ENCODE assay signal across 16 cellular contexts in genomic region chr17:57020208-57020607, GRCh38. TPM values are rescaled to one million over a fixed set of nuclear protein-coding genes. Genes with fewer than 3 reads are reported as not detected.
A peak's percentile ranks its signal among the peaks of the same experiment; 100 is the strongest.
DNase-seq lines count a peak whose midpoint lies in the region; ATAC-seq and TF ChIP-seq lines count a peak whose summit lies in the region.
"Had no signal": no experiment of that assay in that cellular context is flagged by ENCODE, and none has a peak within 500 bp of the region (broad histone marks: within the 10 kb centered on the region; RNA-seq: fewer than 3 reads in every experiment).

No MANE protein-coding gene starts in this region.

- no peak overlapping the region for H3K27ac ChIP-seq in GM23338 (ENCODE audit: low read depth)
- H3K27ac ChIP-seq in endodermal cell (ENCODE audit: low read depth, low read length), result no peak overlapping the region
- H3K27ac ChIP-seq: BLaER1 treated with 17β-estradiol and CSF1 and Interleukin-3, amounts not matched to agents 10 nM and 100 nM had no signal

- 86 to 88% methylated on average over 3 of the region's 3 CpGs for WGBS in endodermal cell (ENCODE audit: insufficient coverage in 1 of 2, insufficient read length in 1 of 2), 2 experiments

- no peak overlapping the region for H3K27ac Mint-ChIP-seq in GM23338
- no peak overlapping the region for H3K27ac Mint-ChIP-seq in endodermal cell
- H3K27ac Mint-ChIP-seq in activated naive CD4-positive, alpha-beta T cell treated with anti-CD3 and anti-CD28 coated beads, Interleukin-2, amount 10 ng/mL, durations not matched to agents 7 days and 5 days, result no peak overlapping the region
- H3K27ac Mint-ChIP-seq: B cell; CD4-positive, alpha-beta T cell; CD8-positive, alpha-beta T cell had no signal

- no peaks in the 10 kb centered on the region for H4K20me1 ChIP-seq in GM23338 (replicated peaks; ENCODE audit: insufficient read depth)
- H4K20me1 ChIP-seq: BLaER1 treated with 17β-estradiol and CSF1 and Interleukin-3, amounts not matched to agents 10 nM and 100 nM had no signal

- H3K4me1 Mint-ChIP-seq in GM23338 (peaks cover 32% of the 10 kb centered on the region), endodermal cell (peaks cover 39% of the 10 kb centered on the region)
- no peaks in the 10 kb centered on the region for H3K4me1 Mint-ChIP-seq in activated naive CD4-positive, alpha-beta T cell treated with anti-CD3 and anti-CD28 coated beads, Interleukin-2, amount 10 ng/mL, durations not matched to agents 7 days and 5 days

- no peak for ATAC-seq in GM23338
- ATAC-seq: CD8-positive, alpha-beta T cell had no signal

- no peak for DNase-seq in GM23338 (ENCODE audit: low spot score)
- peak; percentile 22 for DNase-seq in OCI-M1 (lab: John Stamatoyannopoulos, UW)
- no peak for DNase-seq in endodermal cell
- no peak for DNase-seq in NCI-H446 (lab: John Stamatoyannopoulos, UW)
- no peak for DNase-seq in NCI-H345 (lab: John Stamatoyannopoulos, UW)
- DNase-seq in activated naive CD4-positive, alpha-beta T cell treated with anti-CD3 and anti-CD28 coated beads, Interleukin-2, amount 10 ng/mL, durations not matched to agents 7 days and 5 days, result no peak
- DNase-seq: 8988T; AML-193; Caco-2; Calu3; CD4-positive, alpha-beta T cell; CD8-positive, alpha-beta T cell; DMS79 treated with DMSO at 0.1 percent for 48 hours; GF-D8 had no signal

- CTCF ChIA-PET in activated naive CD4-positive, alpha-beta T cell treated with anti-CD3 and anti-CD28 coated beads, Interleukin-2, amount 10 ng/mL, durations not matched to agents 7 days and 5 days (lab: Charles Lee), result no interaction called here

- H3K36me3 ChIP-seq in GM23338 (ENCODE audit: insufficient read depth), result peaks cover 3% of the 10 kb centered on the region; the same call in 1 of the 2 replicates
- H3K36me3 ChIP-seq in endodermal cell (ENCODE audit: control insufficient read depth, insufficient read depth, low read length), result no peaks in the 10 kb centered on the region
- H3K36me3 ChIP-seq: BLaER1 treated with 17β-estradiol and CSF1 and Interleukin-3, amounts not matched to agents 10 nM and 100 nM had no signal

- H3K4me3 Mint-ChIP-seq in GM23338 (no peak overlapping the region), endodermal cell (no peak overlapping the region)
- no peak overlapping the region for H3K4me3 Mint-ChIP-seq in activated naive CD4-positive, alpha-beta T cell treated with anti-CD3 and anti-CD28 coated beads, Interleukin-2, amount 10 ng/mL, durations not matched to agents 7 days and 5 days
- H3K4me3 Mint-ChIP-seq: B cell; CD4-positive, alpha-beta T cell; CD8-positive, alpha-beta T cell had no signal

- H3K4me2 ChIP-seq in GM23338, result no peak overlapping the region
- H3K4me2 ChIP-seq: BLaER1 treated with 17β-estradiol and CSF1 and Interleukin-3, amounts not matched to agents 10 nM and 100 nM had no signal

- H2AFZ ChIP-seq in GM23338, result peak overlapping the region; percentile 39

- no peak overlapping the region for H3K4me3 ChIP-seq in GM23338
- H3K4me3 ChIP-seq in endodermal cell (ENCODE audit: low read length), result peak overlapping the region; percentile 45
- H3K4me3 ChIP-seq: BLaER1 treated with 17β-estradiol and CSF1 and Interleukin-3, amounts not matched to agents 10 nM and 100 nM had no signal

- H3K9me3 Mint-ChIP-seq in GM23338 (peaks cover 31% of the 10 kb centered on the region), endodermal cell (peaks cover 27% of the 10 kb centered on the region)
- H3K9me3 Mint-ChIP-seq in activated naive CD4-positive, alpha-beta T cell treated with anti-CD3 and anti-CD28 coated beads, Interleukin-2, amount 10 ng/mL, durations not matched to agents 7 days and 5 days, result no peaks in the 10 kb centered on the region
- H3K9me3 Mint-ChIP-seq: CD8-positive, alpha-beta T cell had no signal

- peaks cover 8% of the 10 kb centered on the region for H3K9me2 ChIP-seq in GM23338 (ENCODE audit: insufficient read depth)

- TF ChIP-seq CTCF in GM23338 (conservative IDR thresholded peaks at IDR 0.05; ENCODE audit: low read depth in 2 of 2) (no peak), endodermal cell (conservative IDR thresholded peaks at IDR 0.05) (no peak)

- no peak overlapping the region for H3K9ac ChIP-seq in endodermal cell (ENCODE audit: extremely low read depth, low read length, poor library complexity, severe bottlenecking)
- H3K9ac ChIP-seq: BLaER1 treated with 17β-estradiol and CSF1 and Interleukin-3, amounts not matched to agents 10 nM and 100 nM had no signal

- H3K36me3 Mint-ChIP-seq in GM23338 (ENCODE audit: low read depth) (peaks cover 9% of the 10 kb centered on the region), endodermal cell (ENCODE audit: low read depth) (no peaks in the 10 kb centered on the region)
- H3K36me3 Mint-ChIP-seq in activated naive CD4-positive, alpha-beta T cell treated with anti-CD3 and anti-CD28 coated beads, Interleukin-2, amount 10 ng/mL, durations not matched to agents 7 days and 5 days, result no peaks in the 10 kb centered on the region
- H3K36me3 Mint-ChIP-seq: CD8-positive, alpha-beta T cell had no signal

- H3F3A ChIP-seq in GM23338 (replicated peaks; ENCODE audit: low read depth), result 0 out of 2 replicates have a peak, but pooled peaks cover 3% of the 10 kb centered on the region

- no peaks in the 10 kb centered on the region for H3K79me2 ChIP-seq in GM23338 (replicated peaks; ENCODE audit: insufficient read depth)

- H3K27me3 Mint-ChIP-seq in GM23338 (ENCODE audit: insufficient read depth, low read depth, poor library complexity) (peaks cover 7% of the 10 kb centered on the region), endodermal cell (ENCODE audit: insufficient read depth) (peaks cover 3% of the 10 kb centered on the region)
- peaks cover 42% of the 10 kb centered on the region for H3K27me3 Mint-ChIP-seq in activated naive CD4-positive, alpha-beta T cell treated with anti-CD3 and anti-CD28 coated beads, Interleukin-2, amount 10 ng/mL, durations not matched to agents 7 days and 5 days

- H3K4me1 ChIP-seq in GM23338 (ENCODE audit: insufficient read depth) (peaks cover 28% of the 10 kb centered on the region), endodermal cell (ENCODE audit: control insufficient read depth, insufficient read depth, low read length) (peaks cover 17% of the 10 kb centered on the region)
- H3K4me1 ChIP-seq: Caco-2 had no signal

- peaks cover 36% of the 10 kb centered on the region for H3K9me3 ChIP-seq in endodermal cell (ENCODE audit: control insufficient read depth, low read length)
- H3K9me3 ChIP-seq: Caco-2 had no signal

- H3K27me3 ChIP-seq in GM23338 (ENCODE audit: insufficient read depth) (no peaks in the 10 kb centered on the region), endodermal cell (ENCODE audit: control insufficient read depth, insufficient read depth, low read length, poor library complexity, severe bottlenecking) (no peaks in the 10 kb centered on the region)
- H3K27me3 ChIP-seq: BLaER1 treated with 17β-estradiol and CSF1 and Interleukin-3, amounts not matched to agents 10 nM and 100 nM had no signal

TF ChIP-seq in GM23338, 12 proteins besides CTCF, POLR2A, EP300 and RAD21 (continues in another document):
- TF ChIP-seq NANOG (IDR thresholded peaks at IDR 0.05; ENCODE audit: borderline replicate concordance) (no peak), JUNB (IDR thresholded peaks at IDR 0.05; ENCODE audit: unreplicated experiment) (no peak)

RNA-seq across cellular contexts. Expression of gene SCPEP1, which starts 42.3 kb away (rescaled TPM):
- total RNA-seq in GM23338 (2014; rRNA removed; shearing (Covaris generic)), result 52.1 and 55.0 TPM in 2 replicates
- polyA plus RNA-seq in GM23338 (2016; fragmentation: Nextera tagmentation; extraction: Ambion mirVana), result 46.6 and 52.6 TPM in 2 replicates
- total RNA-seq in endodermal cell, result 10 to 100 TPM; 28.5 to 30.8 TPM
- 38.0 TPM for polyA plus RNA-seq in endodermal cell (2013, experiment 1 of 2)
- polyA plus RNA-seq in endodermal cell (2013, experiment 2 of 2), result 30.3 TPM

RNA-seq across cellular contexts. Expression of gene COIL, which starts 59.4 kb away (rescaled TPM):
- total RNA-seq in GM23338 (2014; rRNA removed; shearing (Covaris generic)), result 18.5 and 23.7 TPM in 2 replicates
- polyA plus RNA-seq in GM23338 (2016; fragmentation: Nextera tagmentation; extraction: Ambion mirVana), result 32.0 and 32.2 TPM in 2 replicates
- 10 to 100 TPM; 18.2 to 19.2 TPM for total RNA-seq in endodermal cell
- polyA plus RNA-seq in endodermal cell (2013, experiment 1 of 2), result 23.8 TPM
- polyA plus RNA-seq in endodermal cell (2013, experiment 2 of 2), result 25.6 TPM
